Comparison of ENCODE assay signal across 9 cellular contexts in the genomic region with DNA sequence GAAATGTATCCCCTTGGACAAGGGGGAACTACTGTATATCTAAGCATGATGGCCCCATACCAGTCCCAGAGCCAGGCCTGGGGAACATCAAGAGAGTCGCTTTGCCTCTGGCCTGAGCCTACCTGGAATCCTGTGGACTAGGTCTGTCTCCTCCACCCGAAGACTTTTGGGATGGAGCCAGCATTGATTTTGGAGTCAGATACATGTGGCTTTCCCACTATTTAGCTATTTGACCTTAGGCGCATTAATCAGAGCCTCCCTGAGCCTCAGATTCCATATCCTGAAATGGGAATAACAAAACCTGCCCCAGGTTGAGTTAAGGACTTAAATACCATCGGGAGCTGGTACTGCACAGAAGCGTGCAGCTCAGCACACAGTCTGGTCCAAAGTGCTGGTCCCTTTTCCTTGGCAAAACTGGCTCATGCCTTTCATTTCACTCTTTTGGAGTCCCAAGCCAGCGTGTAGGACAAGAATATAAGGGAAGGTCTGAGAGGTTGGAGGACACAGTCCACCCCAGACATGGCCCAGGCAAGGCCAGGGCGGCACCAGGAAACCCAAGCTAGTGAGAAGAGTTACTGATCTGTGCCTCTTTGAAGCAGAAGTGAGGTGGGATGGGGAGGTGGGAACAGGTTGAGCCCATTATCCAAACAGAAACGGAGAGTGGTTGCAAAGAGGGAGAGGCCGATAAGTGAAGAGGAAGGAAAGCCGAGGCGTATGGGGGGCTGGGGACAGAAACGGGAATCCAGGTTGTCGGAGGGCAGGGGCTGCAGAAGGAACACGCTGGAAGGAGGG. TPM values are rescaled to one million over a fixed set of nuclear protein-coding genes. Genes with fewer than 3 reads are reported as not detected.
DNase-seq lines count a peak whose midpoint lies in the region; ATAC-seq and TF ChIP-seq lines count a peak whose summit lies in the region.
"Had no signal": no experiment of that assay in that cellular context is flagged by ENCODE, and none has a peak within 500 bp of the region (broad histone marks: within the 10 kb centered on the region; RNA-seq: fewer than 3 reads in every experiment).

No MANE protein-coding gene starts in this region.

- DNase-seq in CD8-positive, alpha-beta T cell = peak in 1 of 7 experiments; percentile 39
- DNase-seq in epithelial cell of proximal tubule (ENCODE audit: low read depth) (no peak), neural crest cell (ENCODE audit: low read depth, low spot score) (no peak), midbrain (lab: John Stamatoyannopoulos, UW) (no peak), AG20443 (ENCODE audit: low spot score) (no peak)
- DNase-seq: activated CD4-positive, CD25-positive, alpha-beta regulatory T cell had no signal

- no peaks in the 10 kb centered on the region for H3K79me2 ChIP-seq in OCI-LY1 (ENCODE audit: insufficient read depth, low read length)

- ATAC-seq in CD8-positive, alpha-beta T cell = no peak
- ATAC-seq in HG03175 (IDR thresholded peaks at IDR 0.05; ENCODE audit: unreplicated experiment) = no peak
- no peak for ATAC-seq in HG02678 (IDR thresholded peaks at IDR 0.05; ENCODE audit: unreplicated experiment)

- peaks cover 9% of the 10 kb centered on the region for H3K27me3 ChIP-seq in CD8-positive, alpha-beta T cell (ENCODE audit: insufficient read depth, low read length)
- peaks cover 17% of the 10 kb centered on the region for H3K27me3 ChIP-seq in OCI-LY1 (ENCODE audit: insufficient read depth, low read length)

- H3K4me3 Mint-ChIP-seq in CD8-positive, alpha-beta T cell = peak overlapping the region; percentile 75
- peak overlapping the region; percentile 77 for H3K4me3 Mint-ChIP-seq in neural crest cell

- no peaks in the 10 kb centered on the region for H3K9me3 ChIP-seq in CD8-positive, alpha-beta T cell (ENCODE audit: low read length)
- no peaks in the 10 kb centered on the region for H3K9me3 ChIP-seq in OCI-LY1 (ENCODE audit: low read length)

- no peak overlapping the region for H3K9ac ChIP-seq in OCI-LY1 (ENCODE audit: low read length)

- peaks cover 4% of the 10 kb centered on the region for H3K4me1 ChIP-seq in CD8-positive, alpha-beta T cell (ENCODE audit: insufficient read depth, low read length)
- peaks cover 5% of the 10 kb centered on the region for H3K4me1 ChIP-seq in OCI-LY1 (ENCODE audit: insufficient read depth, low read length, severe bottlenecking)

- intact Hi-C loops in CD8-positive, alpha-beta T cell (cut with DNase I, micrococcal nuclease) = no loop called here

- H3K27ac Mint-ChIP-seq in CD8-positive, alpha-beta T cell = no peak overlapping the region
- no peak overlapping the region for H3K27ac Mint-ChIP-seq in neural crest cell (ENCODE audit: unreplicated experiment)

- no peak overlapping the region for H2AFZ ChIP-seq in OCI-LY1 (ENCODE audit: low read length)

- peaks cover 36% of the 10 kb centered on the region for H3K27me3 Mint-ChIP-seq in CD8-positive, alpha-beta T cell (ENCODE audit: low read depth)
- peaks cover 70% of the 10 kb centered on the region for H3K27me3 Mint-ChIP-seq in neural crest cell (ENCODE audit: low read depth)

- H3K4me3 ChIP-seq in CD8-positive, alpha-beta T cell (ENCODE audit: low read depth, low read length) = no peak overlapping the region
- no peak overlapping the region for H3K4me3 ChIP-seq in OCI-LY1 (ENCODE audit: low read depth, low read length, poor library complexity, severe bottlenecking)
- H3K4me3 ChIP-seq in epithelial cell of proximal tubule (ENCODE audit: low read depth, low read length) = peak overlapping the region; percentile 64

- no peaks in the 10 kb centered on the region for H4K20me1 ChIP-seq in OCI-LY1 (ENCODE audit: insufficient read depth, low read length)

- TF ChIP-seq CTCF in CD8-positive, alpha-beta T cell (IDR thresholded peaks at IDR 0.05) = no peak
- no peak for TF ChIP-seq CTCF in OCI-LY1 (IDR thresholded peaks at IDR 0.05; ENCODE audit: low read length)
- no peak for TF ChIP-seq CTCF in epithelial cell of proximal tubule (conservative IDR thresholded peaks at IDR 0.05; ENCODE audit: low read depth, low read length)
- TF ChIP-seq CTCF in neural crest cell (conservative IDR thresholded peaks at IDR 0.05) = no peak

- no peaks in the 10 kb centered on the region for H3K9me2 ChIP-seq in OCI-LY1 (ENCODE audit: low read depth, low read length)

- no peaks in the 10 kb centered on the region for H3K36me3 ChIP-seq in CD8-positive, alpha-beta T cell (ENCODE audit: insufficient read depth, low read length)
- H3K36me3 ChIP-seq in OCI-LY1 (ENCODE audit: insufficient read depth, low read length) = no peaks in the 10 kb centered on the region

- no peaks in the 10 kb centered on the region for H3K36me3 Mint-ChIP-seq in CD8-positive, alpha-beta T cell
- no peaks in the 10 kb centered on the region for H3K36me3 Mint-ChIP-seq in neural crest cell (ENCODE audit: low read depth)

- no peaks in the 10 kb centered on the region for H3K9me3 Mint-ChIP-seq in CD8-positive, alpha-beta T cell
- no peaks in the 10 kb centered on the region for H3K9me3 Mint-ChIP-seq in neural crest cell

- peak overlapping the region; percentile 61 for H3K4me2 ChIP-seq in OCI-LY1 (ENCODE audit: low read length)

- no peaks in the 10 kb centered on the region for H3F3A ChIP-seq in OCI-LY1 (ENCODE audit: insufficient read depth, low read length)

- CTCF ChIA-PET in CD8-positive, alpha-beta T cell (lab: Charles Lee) = no interaction called here

- no peak overlapping the region for H3K27ac ChIP-seq in CD8-positive, alpha-beta T cell (ENCODE audit: low read depth, low read length)
- H3K27ac ChIP-seq in OCI-LY1 (ENCODE audit: low read depth, low read length, poor library complexity, severe bottlenecking) = no peak overlapping the region

- H3K4me1 Mint-ChIP-seq in CD8-positive, alpha-beta T cell (ENCODE audit: low read depth) = peaks cover 11% of the 10 kb centered on the region
- H3K4me1 Mint-ChIP-seq in neural crest cell = peaks cover 11% of the 10 kb centered on the region

- POLR2A ChIA-PET in CD8-positive, alpha-beta T cell (lab: Charles Lee) = no interaction called here

RNA-seq across cellular contexts. Expression of a gene that starts 1.0 kb away (rescaled TPM):
- total RNA-seq in CD8-positive, alpha-beta T cell = not detected
- 3.3 and 11.5 TPM in 2 replicates for total RNA-seq in epithelial cell of proximal tubule
- not detected in 2 replicates for total RNA-seq in neural crest cell
